Comparison of ENCODE assay signal across 24 cellular contexts in genomic region chr19:45400192-45400591, GRCh38. TPM values are rescaled to one million over a fixed set of nuclear protein-coding genes. Genes with fewer than 3 reads are reported as not detected.
DNase-seq lines count a peak whose midpoint lies in the region; ATAC-seq and TF ChIP-seq lines count a peak whose summit lies in the region.
"Had no signal": no experiment of that assay in that cellular context is flagged by ENCODE, and none has a peak within 500 bp of the region (broad histone marks: within the 10 kb centered on the region; RNA-seq: fewer than 3 reads in every experiment).

No MANE protein-coding gene starts in this region.

- ATAC-seq in Right ventricle myocardium superior (ENCODE audit: poor library complexity) (no peak), heart right ventricle (no peak), GM19455 (IDR thresholded peaks at IDR 0.05; ENCODE audit: unreplicated experiment) (no peak), HG03159 (IDR thresholded peaks at IDR 0.05; ENCODE audit: unreplicated experiment) (no peak)
- ATAC-seq: natural killer cell had no signal

- peaks cover 46% of the 10 kb centered on the region for H3K27me3 Mint-ChIP-seq in activated CD4-positive, alpha-beta memory T cell treated with anti-CD3 and anti-CD28 coated beads, Interleukin-2, amount 10 ng/mL, durations not matched to agents 7 days and 5 days

- H3K27ac ChIP-seq in heart right ventricle: peak overlapping the region in 3 of 10 donors; percentile 31 to 67 (median 55)
- H3K27ac ChIP-seq: BLaER1 treated with 17β-estradiol and CSF1 and Interleukin-3, amounts not matched to agents 10 nM and 100 nM; colonic mucosa; uterus had no signal

- H3K36me3 Mint-ChIP-seq in activated CD4-positive, alpha-beta memory T cell treated with anti-CD3 and anti-CD28 coated beads, Interleukin-2, amount 10 ng/mL, durations not matched to agents 7 days and 5 days (ENCODE audit: low read depth): peaks cover 3% of the 10 kb centered on the region
- H3K36me3 Mint-ChIP-seq: activated naive CD8-positive, alpha-beta T cell treated with anti-CD3 and anti-CD28 coated beads for 36 hours; brain; natural killer cell had no signal

- POLR2A ChIA-PET in activated CD4-positive, alpha-beta memory T cell treated with anti-CD3 and anti-CD28 coated beads, Interleukin-2, amount 10 ng/mL, durations not matched to agents 7 days and 5 days (lab: Charles Lee): no interaction called here

- H3K4me1 Mint-ChIP-seq in activated CD4-positive, alpha-beta memory T cell treated with anti-CD3 and anti-CD28 coated beads, Interleukin-2, amount 10 ng/mL, durations not matched to agents 7 days and 5 days: peaks cover 31% of the 10 kb centered on the region

- H3K4me1 ChIP-seq in heart right ventricle: peaks cover 13 to 63% (median 47%) of the 10 kb centered on the region in 9 donors

- peaks cover 0 to 18% (median 0%) of the 10 kb centered on the region in 9 donors for H3K36me3 ChIP-seq in heart right ventricle
- H3K36me3 ChIP-seq: BLaER1 treated with 17β-estradiol and CSF1 and Interleukin-3, amounts not matched to agents 10 nM and 100 nM; colonic mucosa; uterus had no signal

- no peak overlapping the region for H3K27ac Mint-ChIP-seq in activated CD4-positive, alpha-beta memory T cell treated with anti-CD3 and anti-CD28 coated beads, Interleukin-2, amount 10 ng/mL, durations not matched to agents 7 days and 5 days
- H3K27ac Mint-ChIP-seq: activated naive CD8-positive, alpha-beta T cell treated with anti-CD3 and anti-CD28 coated beads for 36 hours; activated T-helper 1 cell treated with anti-CD3 and anti-CD28 coated beads, Interleukin-12 subunit alpha, Interleukin-12 subunit beta, Interleukin-2, Interleukin-4 antibody, amounts not matched to agents 30 ng/mL and 10 ng/mL and 1 ng/mL, durations not matched to agents 14 hours and 24 hours and 36 hours; brain; natural killer cell had no signal

- intact Hi-C loops in Right ventricle myocardium superior (cut with DNase I) (no loop called here), heart right ventricle (cut with DNase I) (no loop called here)

- DNase-seq in Right ventricle myocardium superior (peak; percentile 37), heart right ventricle (no peak), NCI-H345 treated with DMSO at 0.1 percent for 48 hours (lab: John Stamatoyannopoulos, UW; ENCODE audit: unreplicated experiment) (peak; percentile 1), epithelial cell of esophagus (ENCODE audit: low read depth) (peak; percentile 99), ureter (ENCODE audit: low spot score) (peak; percentile 82)
- no peak for DNase-seq in activated CD4-positive, alpha-beta memory T cell treated with anti-CD3 and anti-CD28 coated beads, Interleukin-2, amount 10 ng/mL, durations not matched to agents 7 days and 5 days
- DNase-seq: activated naive CD8-positive, alpha-beta T cell treated with anti-CD3 and anti-CD28 coated beads for 36 hours; colonic mucosa; foreskin fibroblast; hypothalamus; islet precursor cell; mesendoderm; natural killer cell; NCI-H1092 treated with DMSO at 0.1 percent for 48 hours; NK-92 treated with Interleukin-12 subunit alpha and Interleukin-12 subunit beta, amount 100 ng/mL, for 24 hours; stimulated activated CD4-positive, alpha-beta T cell treated with anti-CD3 and anti-CD28 coated beads, Interleukin-2, amount 100 ng/mL, for 24 hours; T1000; uterus had no signal

- CTCF ChIA-PET in activated CD4-positive, alpha-beta memory T cell treated with anti-CD3 and anti-CD28 coated beads, Interleukin-2, amount 10 ng/mL, durations not matched to agents 7 days and 5 days (lab: Charles Lee): interaction anchor here (0.5 to 1.5 kb wide), 4 partner anchors 61 to 124 kb away, joined by 3 to 5 read pairs (median 4); no protein-coding TSS in a partner anchor

- WGBS in heart right ventricle, 2 donors: 81 to 85% methylated on average over 6 of the region's 6 CpGs

- H3K4me3 ChIP-seq in heart right ventricle: no peak overlapping the region
- H3K4me3 ChIP-seq in epithelial cell of esophagus (ENCODE audit: low read length): peak overlapping the region; percentile 7
- H3K4me3 ChIP-seq: BLaER1 treated with 17β-estradiol and CSF1 and Interleukin-3, amounts not matched to agents 10 nM and 100 nM; colonic mucosa; uterus had no signal

- H3K4me3 Mint-ChIP-seq in activated CD4-positive, alpha-beta memory T cell treated with anti-CD3 and anti-CD28 coated beads, Interleukin-2, amount 10 ng/mL, durations not matched to agents 7 days and 5 days: no peak overlapping the region
- H3K4me3 Mint-ChIP-seq: activated naive CD8-positive, alpha-beta T cell treated with anti-CD3 and anti-CD28 coated beads for 36 hours; activated T-helper 1 cell treated with anti-CD3 and anti-CD28 coated beads, Interleukin-12 subunit alpha, Interleukin-12 subunit beta, Interleukin-2, Interleukin-4 antibody, amounts not matched to agents 30 ng/mL and 10 ng/mL and 1 ng/mL, durations not matched to agents 14 hours and 24 hours and 36 hours; brain; natural killer cell had no signal

- no peaks in the 10 kb centered on the region for H3K9me3 Mint-ChIP-seq in activated CD4-positive, alpha-beta memory T cell treated with anti-CD3 and anti-CD28 coated beads, Interleukin-2, amount 10 ng/mL, durations not matched to agents 7 days and 5 days
- H3K9me3 Mint-ChIP-seq: activated naive CD8-positive, alpha-beta T cell treated with anti-CD3 and anti-CD28 coated beads for 36 hours; activated T-helper 1 cell treated with anti-CD3 and anti-CD28 coated beads, Interleukin-12 subunit alpha, Interleukin-12 subunit beta, Interleukin-2, Interleukin-4 antibody, amounts not matched to agents 30 ng/mL and 10 ng/mL and 1 ng/mL, durations not matched to agents 14 hours and 24 hours and 36 hours; natural killer cell had no signal

- H3K27me3 ChIP-seq in heart right ventricle: peaks cover 0 to 59% (median 0%) of the 10 kb centered on the region in 7 donors
- H3K27me3 ChIP-seq: colonic mucosa had no signal

- H3K9me3 ChIP-seq in heart right ventricle: no peaks in the 10 kb centered on the region
- H3K9me3 ChIP-seq: BLaER1 treated with 17β-estradiol and CSF1 and Interleukin-3, amounts not matched to agents 10 nM and 100 nM; colonic mucosa; uterus had no signal

- TF ChIP-seq CTCF in heart right ventricle (IDR thresholded peaks at IDR 0.05): no peak
- no peak for TF ChIP-seq CTCF in epithelial cell of esophagus (IDR thresholded peaks at IDR 0.05; ENCODE audit: insufficient read depth, low read depth, low read length, missing control alignments)

RNA-seq across cellular contexts. Expression of gene PPP1R13L, which starts 4.7 kb away (rescaled TPM):
- total RNA-seq in Right ventricle myocardium superior (207 TPM), heart right ventricle (100 to 1,000 TPM; 134 to 204 (median 166) TPM), ureter (108 TPM)
- 100 to 1,000 TPM in 1 of 2 donors, 10 to 100 TPM in 1; 85.2 to 265 TPM for polyA plus RNA-seq in heart right ventricle
- total RNA-seq in activated CD4-positive, alpha-beta memory T cell treated with anti-CD3 and anti-CD28 coated beads, Interleukin-2, amount 10 ng/mL, durations not matched to agents 7 days and 5 days: 10 to 100 TPM; 13.0 to 18.9 TPM

RNA-seq across cellular contexts. Expression of gene POLR1G, which starts 6.3 kb away (rescaled TPM):
- total RNA-seq in Right ventricle myocardium superior (7.7 TPM), heart right ventricle (1 to 10 TPM; 4.1 to 9.8 (median 5.6) TPM), ureter (6.9 TPM)
- 1 to 10 TPM; 5.1 to 8.2 TPM for polyA plus RNA-seq in heart right ventricle
- 1 to 10 TPM; 3.6 to 3.8 TPM for total RNA-seq in activated CD4-positive, alpha-beta memory T cell treated with anti-CD3 and anti-CD28 coated beads, Interleukin-2, amount 10 ng/mL, durations not matched to agents 7 days and 5 days

RNA-seq across cellular contexts. Expression of gene ERCC1, which starts 23.5 kb away (rescaled TPM):
- 163 TPM for total RNA-seq in Right ventricle myocardium superior
- 100 to 1,000 TPM; 113 to 194 (median 136) TPM for total RNA-seq in heart right ventricle
- polyA plus RNA-seq in heart right ventricle: 100 to 1,000 TPM; 147 to 183 TPM
- 78.3 TPM for total RNA-seq in ureter
- 10 to 100 TPM; 59.8 to 60.6 TPM for total RNA-seq in activated CD4-positive, alpha-beta memory T cell treated with anti-CD3 and anti-CD28 coated beads, Interleukin-2, amount 10 ng/mL, durations not matched to agents 7 days and 5 days

RNA-seq across cellular contexts. Expression of gene ERCC2, which starts 29.8 kb away (rescaled TPM):
- total RNA-seq in Right ventricle myocardium superior (11.2 TPM), heart right ventricle (10 to 100 TPM; 11.4 to 15.2 (median 14.1) TPM), ureter (26.1 TPM)
- polyA plus RNA-seq in heart right ventricle: 10 to 100 TPM in 1 of 2 donors, 1 to 10 TPM in 1; 6.5 to 11.8 TPM
- total RNA-seq in activated CD4-positive, alpha-beta memory T cell treated with anti-CD3 and anti-CD28 coated beads, Interleukin-2, amount 10 ng/mL, durations not matched to agents 7 days and 5 days: 10 to 100 TPM; 19.0 to 20.0 TPM

RNA-seq across cellular contexts. Expression of gene KLC3, which starts 59.6 kb away (rescaled TPM):
- total RNA-seq in Right ventricle myocardium superior: not detected
- total RNA-seq in heart right ventricle: under 1 TPM in 2 of 10 donors, not detected in 8; 0.14 TPM
- polyA plus RNA-seq in heart right ventricle: under 1 TPM in 1 of 2 donors, not detected in 1; 0.16 TPM
- total RNA-seq in ureter: 1.3 TPM
- total RNA-seq in activated CD4-positive, alpha-beta memory T cell treated with anti-CD3 and anti-CD28 coated beads, Interleukin-2, amount 10 ng/mL, durations not matched to agents 7 days and 5 days: not detected
- total RNA-seq: activated CD8-positive, alpha-beta memory T cell treated with anti-CD3 and anti-CD28 coated beads for 36 hours; activated naive CD8-positive, alpha-beta T cell treated with anti-CD3 and anti-CD28 coated beads for 36 hours; activated T-helper 1 cell treated with anti-CD3 and anti-CD28 coated beads, Interleukin-12 subunit alpha, Interleukin-12 subunit beta, Interleukin-2, Interleukin-4 antibody, amounts not matched to agents 30 ng/mL and 10 ng/mL and 1 ng/mL, durations not matched to agents 14 hours and 24 hours and 36 hours; colonic mucosa; natural killer cell had no signal

Comparison
In these comparisons a context has a peak if more than half of its experiments do, and no peak if none do; other contexts are left out.
1. DNase-seq: peak in Right ventricle myocardium superior (single experiment), NCI-H345 treated with DMSO at 0.1 percent for 48 hours (single experiment), epithelial cell of esophagus (single experiment) and ureter (single experiment); none in heart right ventricle (0 of 2) and activated CD4-positive, alpha-beta memory T cell treated with anti-CD3 and anti-CD28 coated beads, Interleukin-2, amount 10 ng/mL, durations not matched to agents 7 days and 5 days (single experiment).